1 cellular context compared by ENCODE assay signal in genomic region chr15:56019060-56019793, GRCh38.
TF ChIP-seq lines count a peak whose summit lies in the region.

No MANE protein-coding gene starts in this region.

TF ChIP-seq in HEK293, 187 proteins besides CTCF, POLR2A, EP300 and RAD21 (continued from another document):
- TF ChIP-seq ZBTB48 (tag by site-specific recombination; IDR thresholded peaks at IDR 0.05) (no peak), REPIN1 (tag by site-specific recombination; IDR thresholded peaks at IDR 0.05; ENCODE audit: low read depth) (no peak), ZNF544 (tag by site-specific recombination; IDR thresholded peaks at IDR 0.05) (no peak), ZNF138 (tag by site-specific recombination; IDR thresholded peaks at IDR 0.05; ENCODE audit: borderline replicate concordance) (no peak), PRDM10 (tag by site-specific recombination; IDR thresholded peaks at IDR 0.05) (peak; percentile 85), ZNF366 (tag by site-specific recombination; conservative IDR thresholded peaks at IDR 0.05) (peak; percentile 68), PRDM4 (tag by site-specific recombination; IDR thresholded peaks at IDR 0.05) (peak; percentile 50), AEBP2 (tag by site-specific recombination; IDR thresholded peaks at IDR 0.05; ENCODE audit: borderline replicate concordance) (no peak), ZBTB8A (tag by site-specific recombination; IDR thresholded peaks at IDR 0.05) (no peak), ZNF777 (tag by site-specific recombination; IDR thresholded peaks at IDR 0.05; ENCODE audit: borderline replicate concordance) (no peak), ZNF585B (tag by site-specific recombination; IDR thresholded peaks at IDR 0.05) (no peak), ZNF692 (tag by site-specific recombination; IDR thresholded peaks at IDR 0.05) (no peak), ZNF324 (tag by site-specific recombination; IDR thresholded peaks at IDR 0.05) (no peak), ZNF133 (tag by site-specific recombination; IDR thresholded peaks at IDR 0.05) (no peak), ZNF146 (tag by site-specific recombination; IDR thresholded peaks at IDR 0.05) (no peak), PBX3 (CRISPR knock-in tag; IDR thresholded peaks at IDR 0.05) (no peak), ZBTB20 (tag by site-specific recombination; IDR thresholded peaks at IDR 0.05) (no peak), ZNF510 (tag by site-specific recombination; IDR thresholded peaks at IDR 0.05; ENCODE audit: insufficient replicate concordance) (no peak), ZNF248 (tag by site-specific recombination; IDR thresholded peaks at IDR 0.05) (no peak), MEIS1 (CRISPR knock-in tag; IDR thresholded peaks at IDR 0.05; ENCODE audit: borderline replicate concordance) (no peak), SP2 (tag by site-specific recombination; IDR thresholded peaks at IDR 0.05) (peak; percentile 82), ZNF426 (tag by site-specific recombination; IDR thresholded peaks at IDR 0.05) (no peak), KLF9 (tag by site-specific recombination; IDR thresholded peaks at IDR 0.05; ENCODE audit: low read depth) (peak; percentile 55; the same call in 1 of the 2 replicates), ZNF843 (tag by site-specific recombination; IDR thresholded peaks at IDR 0.05) (no peak), ZNF169 (tag by site-specific recombination; IDR thresholded peaks at IDR 0.05) (no peak), ZNF670 (tag by site-specific recombination; IDR thresholded peaks at IDR 0.05; ENCODE audit: low read depth) (no peak), ZFHX2 (tag by site-specific recombination; conservative IDR thresholded peaks at IDR 0.05) (no peak), ZSCAN4 (tag by site-specific recombination; IDR thresholded peaks at IDR 0.05) (no peak), ZNF266 (tag by site-specific recombination; IDR thresholded peaks at IDR 0.05; ENCODE audit: low read depth) (no peak), EGR2 (tag by site-specific recombination; IDR thresholded peaks at IDR 0.05; ENCODE audit: low read depth) (0 out of 2 replicates have a peak, but pooled peaks have one; percentile 15), ZNF350 (tag by site-specific recombination; IDR thresholded peaks at IDR 0.05) (no peak), ZBTB10 (tag by site-specific recombination; IDR thresholded peaks at IDR 0.05) (no peak), ZNF155 (tag by site-specific recombination; IDR thresholded peaks at IDR 0.05) (no peak), KLF1 (tag by site-specific recombination; IDR thresholded peaks at IDR 0.05) (peak; percentile 82)
